ENCODE assay signal across 9 cellular contexts in the genomic region with DNA sequence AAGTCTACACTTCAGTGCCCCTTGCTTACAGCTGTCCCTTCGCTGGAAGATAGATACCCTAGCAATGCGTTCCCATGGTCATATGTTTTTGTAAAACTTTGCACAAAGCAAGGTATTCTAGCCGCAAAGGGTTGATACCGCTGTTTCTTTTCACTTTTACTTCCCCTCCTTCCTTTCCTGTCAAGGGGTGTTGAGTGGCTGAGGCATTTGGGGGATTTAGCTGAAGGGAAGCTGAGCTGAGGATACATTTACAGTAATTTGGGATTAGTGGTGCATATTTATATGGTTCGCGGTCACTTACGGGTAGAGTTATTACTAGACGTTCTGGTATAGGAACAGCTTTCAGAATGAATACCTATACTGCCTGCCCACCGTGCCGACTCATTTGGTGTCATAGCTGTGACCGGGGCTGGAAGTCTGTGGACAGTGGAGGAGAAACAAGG.
DNase-seq lines count a peak whose midpoint lies in the region; ATAC-seq and TF ChIP-seq lines count a peak whose summit lies in the region.
"Had no signal": no experiment of that assay in that cellular context is flagged by ENCODE, and none has a peak within 500 bp of the region (broad histone marks: within the 10 kb centered on the region; RNA-seq: fewer than 3 reads in every experiment).

No MANE protein-coding gene starts in this region.

- no peak for TF ChIP-seq CTCF in neural crest cell (conservative IDR thresholded peaks at IDR 0.05)

- no peaks in the 10 kb centered on the region for H3K36me3 Mint-ChIP-seq in neural crest cell (ENCODE audit: low read depth)

- ATAC-seq in GM18520 (IDR thresholded peaks at IDR 0.05; ENCODE audit: unreplicated experiment) (peak; percentile 49), GM21390 (IDR thresholded peaks at IDR 0.05; ENCODE audit: unreplicated experiment) (peak; percentile 56), HG03432 (IDR thresholded peaks at IDR 0.05; ENCODE audit: unreplicated experiment) (peak; percentile 65)
- ATAC-seq: psoas muscle had no signal

- no peaks in the 10 kb centered on the region for H3K9me3 Mint-ChIP-seq in neural crest cell

- H3K27me3 Mint-ChIP-seq in neural crest cell (ENCODE audit: low read depth) = no peaks in the 10 kb centered on the region

- peak overlapping the region; percentile 46 for H3K27ac Mint-ChIP-seq in neural crest cell (ENCODE audit: unreplicated experiment)

- no peak overlapping the region for H3K4me3 Mint-ChIP-seq in neural crest cell

- no peaks in the 10 kb centered on the region for H3K4me1 Mint-ChIP-seq in neural crest cell

- no peak for DNase-seq in neural crest cell (ENCODE audit: low read depth, low spot score)
- DNase-seq in NCI-H1048 (lab: John Stamatoyannopoulos, UW) = no peak
- DNase-seq in T-helper 9 cell = no peak
- DNase-seq in nucleus accumbens (lab: John Stamatoyannopoulos, UW) = no peak
- DNase-seq in activated gamma-delta T cell treated with Interleukin-2 at 50 U/mL for 16 hours = no peak
- DNase-seq: psoas muscle had no signal
